In the genomic region with DNA sequence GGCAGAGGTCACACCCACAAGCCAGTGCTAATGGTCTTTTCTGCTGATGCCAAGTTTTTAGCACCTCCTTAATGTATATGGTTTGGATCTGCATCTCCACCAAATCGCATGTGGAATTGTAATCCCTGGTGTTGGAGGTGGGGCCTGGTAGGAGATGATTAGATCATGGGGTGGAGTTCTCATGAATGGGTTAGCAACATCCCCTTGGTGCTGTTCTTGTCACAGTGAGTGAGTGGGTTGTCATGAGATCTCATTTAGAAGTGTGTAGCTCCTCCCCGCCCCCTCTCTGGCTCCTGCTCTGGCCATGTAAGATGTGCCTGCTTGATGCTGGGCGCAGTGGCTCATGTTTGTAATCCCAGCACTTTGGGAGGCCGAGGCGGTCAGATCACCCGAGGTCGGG, we compare ENCODE assay signal across 27 cellular contexts. TPM values are rescaled to one million over a fixed set of nuclear protein-coding genes. Genes with fewer than 3 reads are reported as not detected.
"Had no signal": no experiment of that assay in that cellular context is flagged by ENCODE, and none has a peak within 500 bp of the region (broad histone marks: within the 10 kb centered on the region; RNA-seq: fewer than 3 reads in every experiment).

No MANE protein-coding gene starts in this region.

- ATAC-seq: gastrocnemius medialis, left colon, pancreas, psoas muscle, T-cell had no signal

- H3K4me2 ChIP-seq: hepatocyte had no signal

- H3K4me1 ChIP-seq: gastrocnemius medialis, pancreas, psoas muscle, sigmoid colon, uterus had no signal

- H3K36me3 Mint-ChIP-seq: stimulated activated effector memory CD8-positive, alpha-beta T cell treated with anti-CD3 and anti-CD28 coated beads, Interleukin-12 subunit alpha, Interleukin-12 subunit beta, amount 100 ng/mL, for 72 hours; type B pancreatic cell had no signal

- H3K27me3 Mint-ChIP-seq: stimulated activated naive CD8-positive, alpha-beta T cell treated with anti-CD3 and anti-CD28 coated beads, Interleukin-15, amount 100 ng/mL, for 72 hours; T-cell; type B pancreatic cell had no signal

- H3K4me3 Mint-ChIP-seq: neural crest cell, type B pancreatic cell had no signal

- H3K27me3 ChIP-seq: brain microvascular endothelial cell, gastrocnemius medialis, hepatocyte, pancreas, sigmoid colon, uterus had no signal

- H3K9me3 ChIP-seq: gastrocnemius medialis, pancreas, uterus had no signal

- DNase-seq: activated B cell treated with CpG ODN at 0.5 μM for 24 hours; activated CD4-positive, alpha-beta T cell treated with anti-CD3 and anti-CD28 coated beads for 4 hours; activated naive CD4-positive, alpha-beta T cell treated with anti-CD3 and anti-CD28 coated beads, Interleukin-2, amount 50 U/mL, for 16 hours; activated T-cell treated with anti-CD3 and anti-CD28 coated beads for 4 hours; activated T-cell treated with anti-CD3 and anti-CD28 coated beads, Interleukin-2, amount 50 U/mL, for 72 hours; amniotic stem cell; brain microvascular endothelial cell; effector memory CD8-positive, alpha-beta T cell; gastrocnemius medialis; glutamatergic neuron; kidney; left colon; nucleus accumbens; pancreas; psoas muscle; sigmoid colon; small intestine; stimulated activated CD4-positive, alpha-beta T cell treated with anti-CD3 and anti-CD28 coated beads, Interleukin-4, amount 100 ng/mL, for 24 hours; stimulated activated naive CD8-positive, alpha-beta T cell treated with anti-CD3 and anti-CD28 coated beads, Interleukin-15, amount 100 ng/mL, for 72 hours; substantia nigra; uterus had no signal

- H3K79me2 ChIP-seq: hepatocyte had no signal

- H3K4me3 ChIP-seq: coronary artery, gastrocnemius medialis, hepatocyte, pancreas, psoas muscle, sigmoid colon, uterus had no signal

- H3K36me3 ChIP-seq: brain microvascular endothelial cell, gastrocnemius medialis, pancreas, sigmoid colon, uterus had no signal

- H2AFZ ChIP-seq: hepatocyte had no signal

- H3K9me3 Mint-ChIP-seq: effector memory CD8-positive, alpha-beta T cell had no signal

- H3K27ac ChIP-seq: brain microvascular endothelial cell, coronary artery, gastrocnemius medialis, hepatocyte, pancreas, psoas muscle, sigmoid colon, uterus had no signal

- H3K27ac Mint-ChIP-seq: stimulated activated effector memory CD8-positive, alpha-beta T cell treated with anti-CD3 and anti-CD28 coated beads, Interleukin-12 subunit alpha, Interleukin-12 subunit beta, amount 100 ng/mL, for 72 hours; type B pancreatic cell had no signal

RNA-seq across cellular contexts. Expression of gene KLHL6, which starts 37.3 kb away (rescaled TPM):
- polyA plus RNA-seq: hepatocyte had no signal
